31 cellular contexts compared by ENCODE assay signal in the genomic region with DNA sequence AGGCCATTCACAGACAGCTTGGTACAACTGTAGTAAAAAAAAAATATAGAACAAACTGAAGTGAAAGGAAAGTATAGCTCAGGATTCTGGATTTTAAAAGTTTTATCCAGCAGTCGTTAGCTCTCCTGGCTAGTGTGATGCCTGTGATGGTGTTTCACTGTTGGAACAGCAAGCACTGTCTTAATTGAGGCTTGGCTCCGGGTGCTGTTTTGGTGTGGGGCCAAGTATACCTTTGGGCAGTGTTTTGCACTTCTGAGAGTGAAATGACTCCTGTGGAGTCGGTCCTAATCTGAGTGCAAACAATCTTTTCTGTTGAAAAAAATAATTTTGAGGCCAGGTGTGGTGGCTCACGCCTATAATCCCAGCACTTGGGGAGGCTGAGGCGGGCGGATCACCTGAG.
"Had no signal": no experiment of that assay in that cellular context is flagged by ENCODE, and none has a peak within 500 bp of the region (broad histone marks: within the 10 kb centered on the region; RNA-seq: fewer than 3 reads in every experiment).

No MANE protein-coding gene starts in this region.

- ATAC-seq: activated CD4-positive, CD25-positive, alpha-beta regulatory T cell treated with anti-CD3 and anti-CD28 coated beads, Interleukin-2, amount 50 U/mL, for 24 hours; esophagus mucosa; left lung; lower lobe of right lung; psoas muscle; stimulated activated memory B cell treated with anti-CD40 and anti-IgM and Interleukin-4, amounts not matched to agents 10 μg/mL and 1 μg/mL and 100 μg/mL, for 72 hours; stimulated activated naive CD8-positive, alpha-beta T cell treated with anti-CD3 and anti-CD28 coated beads, Interleukin-15, amount 100 ng/mL, for 72 hours; upper lobe of right lung had no signal

- H3K4me3 ChIP-seq: breast epithelium, left lung, lower lobe of right lung, psoas muscle, smooth muscle cell, tibial artery, upper lobe of right lung had no signal

- H3K4me1 ChIP-seq: breast epithelium, psoas muscle, upper lobe of right lung had no signal

- H3K9me3 ChIP-seq: breast epithelium, left lung, lower lobe of right lung, psoas muscle, tibial artery, upper lobe of right lung had no signal

- H3K36me3 ChIP-seq: breast epithelium, left lung, lower lobe of right lung, tibial artery, upper lobe of right lung, WERI-Rb-1 had no signal

- H3K36me3 Mint-ChIP-seq: activated naive CD4-positive, alpha-beta T cell treated with anti-CD3 and anti-CD28 coated beads, Interleukin-2, amount 10 ng/mL, durations not matched to agents 7 days and 5 days; activated naive CD8-positive, alpha-beta T cell treated with anti-CD3 and anti-CD28 coated beads, Interleukin-2, amount 10 ng/mL, durations not matched to agents 7 days and 5 days; stimulated activated memory B cell treated with anti-CD40 and anti-IgM and Interleukin-4, amounts not matched to agents 10 μg/mL and 1 μg/mL and 100 μg/mL, for 72 hours had no signal

- H3K27me3 Mint-ChIP-seq: activated CD4-positive, alpha-beta memory T cell treated with anti-CD3 and anti-CD28 coated beads, Interleukin-2, amount 10 ng/mL, durations not matched to agents 7 days and 5 days; activated CD4-positive, alpha-beta T cell treated with anti-CD3 and anti-CD28 coated beads, Interleukin-2, amount 10 ng/mL, durations not matched to agents 24 days and 14 days; activated naive CD4-positive, alpha-beta T cell treated with anti-CD3 and anti-CD28 coated beads, Interleukin-2, amount 10 ng/mL, durations not matched to agents 7 days and 5 days; activated naive CD8-positive, alpha-beta T cell treated with anti-CD3 and anti-CD28 coated beads, Interleukin-2, amount 10 ng/mL, durations not matched to agents 7 days and 5 days; activated T-cell treated with anti-CD3 and anti-CD28 coated beads, Interleukin-2, amount 50 U/mL, for 24 hours; dendritic cell treated with granulocyte-macrophage colony-stimulating factor and Interleukin-4, amounts not matched to agents 40 ng/mL and 50 ng/mL, for 4 days; stimulated activated naive CD8-positive, alpha-beta T cell treated with anti-CD3 and anti-CD28 coated beads, Interleukin-15, amount 100 ng/mL, for 72 hours had no signal

- DNase-seq: activated CD4-positive, alpha-beta memory T cell treated with anti-CD3 and anti-CD28 coated beads, Interleukin-2, amount 10 ng/mL, durations not matched to agents 7 days and 5 days; activated CD4-positive, alpha-beta T cell treated with anti-CD3 and anti-CD28 coated beads, Interleukin-2, amount 10 ng/mL, durations not matched to agents 24 days and 14 days; activated CD8-positive, alpha-beta memory T cell treated with anti-CD3 and anti-CD28 coated beads, Interleukin-2, amount 50 U/mL, for 48 hours; activated gamma-delta T cell; activated naive CD4-positive, alpha-beta T cell treated with anti-CD3 and anti-CD28 coated beads, Interleukin-2, amount 10 ng/mL, durations not matched to agents 7 days and 5 days; activated naive CD8-positive, alpha-beta T cell treated with anti-CD3 and anti-CD28 coated beads, Interleukin-2, amount 10 ng/mL, durations not matched to agents 7 days and 5 days; activated T-cell treated with anti-CD3 and anti-CD28 coated beads, Interleukin-2, amount 50 U/mL, for 24 hours; central memory CD4-positive, alpha-beta T cell; endodermal cell; foreskin fibroblast; head of caudate nucleus; hippocampal formation; left lung; lower lobe of right lung; psoas muscle; stimulated activated CD4-positive, alpha-beta T cell treated with anti-CD3 and anti-CD28 coated beads, Interleukin-1b, Interleukin-23, amount 100 ng/mL, for 48 hours; stimulated activated CD4-positive, alpha-beta T cell treated with anti-CD3 and anti-CD28 coated beads, Interleukin-4, amount 100 ng/mL, for 4 hours; stimulated activated CD8-positive, alpha-beta memory T cell treated with anti-CD3 and anti-CD28 coated beads, Interleukin-4, amount 100 ng/mL, for 48 hours; stimulated activated naive CD8-positive, alpha-beta T cell treated with anti-CD3 and anti-CD28 coated beads, Interleukin-15, amount 100 ng/mL, for 72 hours; T1000; tibial artery; upper lobe of right lung; WERI-Rb-1 had no signal

- H3K4me2 ChIP-seq: smooth muscle cell had no signal

- H3K4me3 Mint-ChIP-seq: activated CD4-positive, alpha-beta memory T cell treated with anti-CD3 and anti-CD28 coated beads, Interleukin-2, amount 10 ng/mL, durations not matched to agents 7 days and 5 days; activated CD4-positive, alpha-beta T cell treated with anti-CD3 and anti-CD28 coated beads, Interleukin-2, amount 10 ng/mL, durations not matched to agents 24 days and 14 days; activated naive CD4-positive, alpha-beta T cell treated with anti-CD3 and anti-CD28 coated beads, Interleukin-2, amount 10 ng/mL, durations not matched to agents 7 days and 5 days; activated naive CD8-positive, alpha-beta T cell treated with anti-CD3 and anti-CD28 coated beads, Interleukin-2, amount 10 ng/mL, durations not matched to agents 7 days and 5 days; activated T-cell treated with anti-CD3 and anti-CD28 coated beads, Interleukin-2, amount 50 U/mL, for 24 hours; dendritic cell treated with granulocyte-macrophage colony-stimulating factor and Interleukin-4, amounts not matched to agents 40 ng/mL and 50 ng/mL, for 4 days; endodermal cell; nephron; stimulated activated memory B cell treated with anti-CD40 and anti-IgM and Interleukin-4, amounts not matched to agents 10 μg/mL and 1 μg/mL and 100 μg/mL, for 72 hours; stimulated activated naive CD8-positive, alpha-beta T cell treated with anti-CD3 and anti-CD28 coated beads, Interleukin-15, amount 100 ng/mL, for 72 hours; T-helper 1 cell treated with Interleukin-12 subunit alpha and Interleukin-12 subunit beta and Interleukin-4 antibody, amounts not matched to agents 30 μg/mL and 1 μg/mL, for 36 hours had no signal

- H3K27ac Mint-ChIP-seq: activated CD4-positive, alpha-beta memory T cell treated with anti-CD3 and anti-CD28 coated beads, Interleukin-2, amount 10 ng/mL, durations not matched to agents 7 days and 5 days; activated CD4-positive, alpha-beta T cell treated with anti-CD3 and anti-CD28 coated beads, Interleukin-2, amount 10 ng/mL, durations not matched to agents 24 days and 14 days; activated naive CD4-positive, alpha-beta T cell treated with anti-CD3 and anti-CD28 coated beads, Interleukin-2, amount 10 ng/mL, durations not matched to agents 7 days and 5 days; activated T-cell treated with anti-CD3 and anti-CD28 coated beads, Interleukin-2, amount 50 U/mL, for 24 hours; endodermal cell; nephron; stimulated activated memory B cell treated with anti-CD40 and anti-IgM and Interleukin-4, amounts not matched to agents 10 μg/mL and 1 μg/mL and 100 μg/mL, for 72 hours; stimulated activated naive CD8-positive, alpha-beta T cell treated with anti-CD3 and anti-CD28 coated beads, Interleukin-15, amount 100 ng/mL, for 72 hours; T-helper 1 cell treated with Interleukin-12 subunit alpha and Interleukin-12 subunit beta and Interleukin-4 antibody, amounts not matched to agents 30 μg/mL and 1 μg/mL, for 36 hours had no signal

- H3K27ac ChIP-seq: breast epithelium, left lung, lower lobe of right lung, psoas muscle, tibial artery, upper lobe of right lung, WERI-Rb-1 had no signal

- H3K9me3 Mint-ChIP-seq: activated CD4-positive, alpha-beta memory T cell treated with anti-CD3 and anti-CD28 coated beads, Interleukin-2, amount 10 ng/mL, durations not matched to agents 7 days and 5 days; activated CD4-positive, alpha-beta T cell treated with anti-CD3 and anti-CD28 coated beads, Interleukin-2, amount 10 ng/mL, durations not matched to agents 24 days and 14 days; activated naive CD4-positive, alpha-beta T cell treated with anti-CD3 and anti-CD28 coated beads, Interleukin-2, amount 10 ng/mL, durations not matched to agents 7 days and 5 days; activated naive CD8-positive, alpha-beta T cell treated with anti-CD3 and anti-CD28 coated beads, Interleukin-2, amount 10 ng/mL, durations not matched to agents 7 days and 5 days; activated T-cell treated with anti-CD3 and anti-CD28 coated beads, Interleukin-2, amount 50 U/mL, for 24 hours; dendritic cell treated with granulocyte-macrophage colony-stimulating factor and Interleukin-4, amounts not matched to agents 40 ng/mL and 50 ng/mL, for 4 days; nephron; stimulated activated memory B cell treated with anti-CD40 and anti-IgM and Interleukin-4, amounts not matched to agents 10 μg/mL and 1 μg/mL and 100 μg/mL, for 72 hours; stimulated activated naive CD8-positive, alpha-beta T cell treated with anti-CD3 and anti-CD28 coated beads, Interleukin-15, amount 100 ng/mL, for 72 hours; T-helper 1 cell treated with Interleukin-12 subunit alpha and Interleukin-12 subunit beta and Interleukin-4 antibody, amounts not matched to agents 30 μg/mL and 1 μg/mL, for 36 hours had no signal

- H3K27me3 ChIP-seq: breast epithelium, left lung, tibial artery, upper lobe of right lung had no signal
